9 cellular contexts compared by ENCODE assay signal in genomic region chrX:72620550-72621145, GRCh38. TPM values are rescaled to one million over a fixed set of nuclear protein-coding genes. Genes with fewer than 3 reads are reported as not detected.
A peak's percentile ranks its signal among the peaks of the same experiment; 100 is the strongest.
DNase-seq lines count a peak whose midpoint lies in the region; ATAC-seq lines count a peak whose summit lies in the region.
"Had no signal": no experiment of that assay in that cellular context is flagged by ENCODE, and none has a peak within 500 bp of the region (broad histone marks: within the 10 kb centered on the region; RNA-seq: fewer than 3 reads in every experiment).

No MANE protein-coding gene starts in this region.

- no peak overlapping the region for H3K4me3 ChIP-seq in right cardiac atrium (ENCODE audit: low read length)
- H3K4me3 ChIP-seq in H7 (ENCODE audit: insufficient read depth, low read depth, low read length): no peak overlapping the region
- H3K4me3 ChIP-seq: BLaER1 had no signal

- no peaks in the 10 kb centered on the region for H3K9me3 ChIP-seq in right cardiac atrium (ENCODE audit: control insufficient read depth, low read length)
- H3K9me3 ChIP-seq: BLaER1 had no signal

- H3K4me3 Mint-ChIP-seq in activated CD4-positive, alpha-beta T cell treated with anti-CD3 and anti-CD28 coated beads for 36 hours: peak overlapping the region; percentile 32
- peak overlapping the region; percentile 71 for H3K4me3 Mint-ChIP-seq in stimulated activated effector memory CD8-positive, alpha-beta T cell treated with anti-CD3 and anti-CD28 coated beads, Interleukin-12 subunit alpha, Interleukin-12 subunit beta, amount 100 ng/mL, for 72 hours

- intact Hi-C loops in activated CD4-positive, alpha-beta T cell treated with anti-CD3 and anti-CD28 coated beads for 36 hours (cut with DNase I, micrococcal nuclease): loop anchor here (1.0 to 5.0 kb wide), 5 partner anchors 16 to 348 kb away; partner anchors contain the start of gene PHKA1 (in 1 of the 2)
- intact Hi-C loops in right cardiac atrium (cut with DNase I): no loop called here

- 70% methylated on average over 9 of the region's 9 CpGs for WGBS in right cardiac atrium

- CTCF ChIA-PET in activated CD4-positive, alpha-beta T cell treated with anti-CD3 and anti-CD28 coated beads for 36 hours (lab: Charles Lee): interaction anchor here (0.8 to 1.3 kb wide), 2 partner anchors 47 to 51 kb away, joined by 3 to 4 read pairs; no protein-coding TSS in a partner anchor

- H3K4me1 ChIP-seq in right cardiac atrium (ENCODE audit: control insufficient read depth, insufficient read depth, low read length): no peaks in the 10 kb centered on the region
- H3K4me1 ChIP-seq: BLaER1 had no signal

- H3K36me3 ChIP-seq in H7 (replicated peaks; ENCODE audit: control insufficient read depth, insufficient read depth, low read length): no peaks in the 10 kb centered on the region
- H3K36me3 ChIP-seq: BLaER1 had no signal

- H3K4me1 Mint-ChIP-seq in activated CD4-positive, alpha-beta T cell treated with anti-CD3 and anti-CD28 coated beads for 36 hours: peaks cover 22% of the 10 kb centered on the region
- peaks cover 11% of the 10 kb centered on the region for H3K4me1 Mint-ChIP-seq in stimulated activated effector memory CD8-positive, alpha-beta T cell treated with anti-CD3 and anti-CD28 coated beads, Interleukin-12 subunit alpha, Interleukin-12 subunit beta, amount 100 ng/mL, for 72 hours

- ATAC-seq in activated CD4-positive, alpha-beta T cell treated with anti-CD3 and anti-CD28 coated beads for 36 hours: peak; percentile 63
- peak; percentile 79 to 93 for ATAC-seq in right cardiac atrium
- peak; percentile 83 for ATAC-seq in stimulated activated effector memory CD8-positive, alpha-beta T cell treated with anti-CD3 and anti-CD28 coated beads, Interleukin-12 subunit alpha, Interleukin-12 subunit beta, amount 100 ng/mL, for 72 hours
- ATAC-seq in GM18909 (IDR thresholded peaks at IDR 0.05; ENCODE audit: poor library complexity, unreplicated experiment): no peak

- peak; percentile 70 for DNase-seq in activated CD4-positive, alpha-beta T cell treated with anti-CD3 and anti-CD28 coated beads for 36 hours
- DNase-seq in activated CD4-positive, alpha-beta T cell treated with anti-CD3 and anti-CD28 coated beads, Interleukin-2, amount 50 U/mL, for 1 hour: no peak
- peak; percentile 64 to 66 for DNase-seq in activated T-cell treated with anti-CD3 and anti-CD28 coated beads, Interleukin-2, amount 50 U/mL, for 48 hours
- DNase-seq in right cardiac atrium (peak; percentile 33 to 67 (median 43)), H7 (no peak), hippocampal formation (lab: John Stamatoyannopoulos, UW) (no peak)
- DNase-seq in stimulated activated effector memory CD8-positive, alpha-beta T cell treated with anti-CD3 and anti-CD28 coated beads, Interleukin-12 subunit alpha, Interleukin-12 subunit beta, amount 100 ng/mL, for 72 hours (ENCODE audit: low spot score in 2 of 2): peak; percentile 4 to 63

- H3K27me3 Mint-ChIP-seq in activated CD4-positive, alpha-beta T cell treated with anti-CD3 and anti-CD28 coated beads for 36 hours: no peaks in the 10 kb centered on the region

- H3K27ac ChIP-seq in right cardiac atrium (ENCODE audit: low read length): no peak overlapping the region
- H3K27ac ChIP-seq: BLaER1 had no signal

- H3K27ac Mint-ChIP-seq in activated CD4-positive, alpha-beta T cell treated with anti-CD3 and anti-CD28 coated beads for 36 hours: peak overlapping the region; percentile 93
- H3K27ac Mint-ChIP-seq in stimulated activated effector memory CD8-positive, alpha-beta T cell treated with anti-CD3 and anti-CD28 coated beads, Interleukin-12 subunit alpha, Interleukin-12 subunit beta, amount 100 ng/mL, for 72 hours: peak overlapping the region; percentile 97

- peaks cover 22% of the 10 kb centered on the region for H3K36me3 Mint-ChIP-seq in activated CD4-positive, alpha-beta T cell treated with anti-CD3 and anti-CD28 coated beads for 36 hours (ENCODE audit: low read depth)
- no peaks in the 10 kb centered on the region for H3K36me3 Mint-ChIP-seq in stimulated activated effector memory CD8-positive, alpha-beta T cell treated with anti-CD3 and anti-CD28 coated beads, Interleukin-12 subunit alpha, Interleukin-12 subunit beta, amount 100 ng/mL, for 72 hours

- H3K9me3 Mint-ChIP-seq in activated CD4-positive, alpha-beta T cell treated with anti-CD3 and anti-CD28 coated beads for 36 hours (ENCODE audit: low read depth): no peaks in the 10 kb centered on the region
- H3K9me3 Mint-ChIP-seq in stimulated activated effector memory CD8-positive, alpha-beta T cell treated with anti-CD3 and anti-CD28 coated beads, Interleukin-12 subunit alpha, Interleukin-12 subunit beta, amount 100 ng/mL, for 72 hours: no peaks in the 10 kb centered on the region

- H3K27me3 ChIP-seq in right cardiac atrium (ENCODE audit: control insufficient read depth, insufficient read depth): no peaks in the 10 kb centered on the region
- H3K27me3 ChIP-seq in H7 (ENCODE audit: control insufficient read depth, insufficient read depth, low read length): no peaks in the 10 kb centered on the region

- POLR2A ChIA-PET in activated CD4-positive, alpha-beta T cell treated with anti-CD3 and anti-CD28 coated beads for 36 hours (lab: Charles Lee): no interaction called here

RNA-seq across cellular contexts. Expression of gene HDAC8, which starts 48.0 kb away (rescaled TPM):
- total RNA-seq in activated CD4-positive, alpha-beta T cell treated with anti-CD3 and anti-CD28 coated beads for 36 hours: 10 to 100 TPM; 13.3 to 16.9 TPM
- 10 to 100 TPM; 15.5 to 21.1 (median 19.2) TPM for total RNA-seq in right cardiac atrium
- 19.3 TPM for polyA plus RNA-seq in right cardiac atrium
- 16.6 and 16.7 TPM in 2 replicates for total RNA-seq in H7 (2014; rRNA removed; shearing (Covaris generic))

Comparison
In these comparisons a context has a peak if more than half of its experiments do, and no peak if none do; other contexts are left out.
1. DNase-seq: peak in activated CD4-positive, alpha-beta T cell treated with anti-CD3 and anti-CD28 coated beads for 36 hours (single experiment), activated T-cell treated with anti-CD3 and anti-CD28 coated beads, Interleukin-2, amount 50 U/mL, for 48 hours (2 of 2), right cardiac atrium (3 of 3) and stimulated activated effector memory CD8-positive, alpha-beta T cell treated with anti-CD3 and anti-CD28 coated beads, Interleukin-12 subunit alpha, Interleukin-12 subunit beta, amount 100 ng/mL, for 72 hours (2 of 2); none in activated CD4-positive, alpha-beta T cell treated with anti-CD3 and anti-CD28 coated beads, Interleukin-2, amount 50 U/mL, for 1 hour (single experiment), H7 (single experiment) and hippocampal formation (0 of 2).
2. intact Hi-C loops: an anchor here in activated CD4-positive, alpha-beta T cell treated with anti-CD3 and anti-CD28 coated beads for 36 hours (1.0 to 5.0 kb wide); none called in right cardiac atrium.